Comparison of ENCODE assay signal across 14 cellular contexts in the genomic region with DNA sequence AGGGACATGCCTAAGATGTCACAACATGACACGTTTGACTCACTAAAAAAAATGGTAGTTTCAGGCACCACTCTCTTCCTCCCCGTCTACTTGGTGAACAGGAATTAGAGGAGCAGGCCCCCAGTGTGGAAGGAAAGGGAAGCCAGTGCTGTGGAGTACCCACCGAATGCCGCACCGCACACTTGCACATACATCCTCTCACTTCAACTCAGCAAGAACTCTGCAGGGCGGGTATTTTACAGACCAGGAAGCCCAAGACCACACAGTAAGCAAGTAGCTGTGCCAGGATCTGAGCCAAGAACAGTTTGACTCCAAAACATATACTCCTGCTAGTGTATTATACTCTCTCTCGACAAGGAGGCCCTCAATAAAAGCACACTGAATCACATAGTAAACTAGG.
DNase-seq lines count a peak whose midpoint lies in the region; ATAC-seq lines count a peak whose summit lies in the region.
"Had no signal": no experiment of that assay in that cellular context is flagged by ENCODE, and none has a peak within 500 bp of the region (broad histone marks: within the 10 kb centered on the region; RNA-seq: fewer than 3 reads in every experiment).

No MANE protein-coding gene starts in this region.

- CTCF ChIA-PET in T-cell (lab: Charles Lee): interaction anchor here (0.7 to 1.3 kb wide), 3 partner anchors 13 to 115 kb away, joined by 3 to 6 read pairs (median 4); no protein-coding TSS in a partner anchor

- peaks cover 51% of the 10 kb centered on the region for H3K4me1 Mint-ChIP-seq in activated CD4-positive, alpha-beta T cell treated with anti-CD3 and anti-CD28 coated beads, Interleukin-2, amount 10 ng/mL, durations not matched to agents 24 days and 14 days
- peaks cover 64 to 84% (median 64%) of the 10 kb centered on the region in 3 donors for H3K4me1 Mint-ChIP-seq in T-cell

- POLR2A ChIA-PET in T-cell (lab: Charles Lee): interaction anchor here in 1 of 2 donors (0.6 kb wide), 1 partner anchor 238 kb away, joined by 4 read pairs; no protein-coding TSS in a partner anchor

- H3K9me3 Mint-ChIP-seq in activated CD4-positive, alpha-beta T cell treated with anti-CD3 and anti-CD28 coated beads, Interleukin-2, amount 10 ng/mL, durations not matched to agents 24 days and 14 days: peaks cover 12% of the 10 kb centered on the region
- H3K9me3 Mint-ChIP-seq in T-cell: peaks cover 0 to 5% (median 4%) of the 10 kb centered on the region in 3 donors

- intact Hi-C loops in activated CD4-positive, alpha-beta T cell treated with anti-CD3 and anti-CD28 coated beads, Interleukin-2, amount 10 ng/mL, durations not matched to agents 24 days and 14 days (cut with micrococcal nuclease): loop anchor here (5.0 kb wide), 2 partner anchors 37 to 53 kb away; no protein-coding TSS in a partner anchor
- intact Hi-C loops in left ventricle myocardium superior (cut with micrococcal nuclease): no loop called here

- H3K36me3 Mint-ChIP-seq in activated CD4-positive, alpha-beta T cell treated with anti-CD3 and anti-CD28 coated beads, Interleukin-2, amount 10 ng/mL, durations not matched to agents 24 days and 14 days (ENCODE audit: low read depth): peaks cover 78% of the 10 kb centered on the region
- peaks cover 53% of the 10 kb centered on the region for H3K36me3 Mint-ChIP-seq in T-cell

- ATAC-seq in T-cell (replicated peaks in 1 of 4) (peak; percentile 66 to 93 (median 86)), left ventricle myocardium superior (peak; percentile 64), HG03045 (IDR thresholded peaks at IDR 0.05; ENCODE audit: unreplicated experiment) (no peak), HG03039 (IDR thresholded peaks at IDR 0.05; ENCODE audit: unreplicated experiment) (no peak)
- peak; percentile 58 for ATAC-seq in stimulated activated naive CD8-positive, alpha-beta T cell treated with anti-CD3 and anti-CD28 coated beads, Interleukin-15, Interleukin-2, amounts not matched to agents 100 U/mL and 50 U/mL, for 24 hours
- ATAC-seq: A549 had no signal

- H3K27me3 Mint-ChIP-seq in activated CD4-positive, alpha-beta T cell treated with anti-CD3 and anti-CD28 coated beads, Interleukin-2, amount 10 ng/mL, durations not matched to agents 24 days and 14 days: no peaks in the 10 kb centered on the region
- H3K27me3 Mint-ChIP-seq in T-cell: no peaks in the 10 kb centered on the region

- peak overlapping the region; percentile 22 for H3K4me3 Mint-ChIP-seq in activated CD4-positive, alpha-beta T cell treated with anti-CD3 and anti-CD28 coated beads, Interleukin-2, amount 10 ng/mL, durations not matched to agents 24 days and 14 days
- H3K4me3 Mint-ChIP-seq in T-cell: peak overlapping the region; percentile 4 to 61 (median 21)

- DNase-seq in activated CD4-positive, alpha-beta T cell treated with anti-CD3 and anti-CD28 coated beads, Interleukin-2, amount 10 ng/mL, durations not matched to agents 24 days and 14 days: peak; percentile 74
- DNase-seq in activated CD4-positive, alpha-beta T cell treated with anti-CD3 and anti-CD28 coated beads, Interleukin-2, amount 50 U/mL, for 48 hours: no peak
- peak in 23 of 34 experiments; percentile 2 to 45 (median 18) for DNase-seq in T-cell
- DNase-seq in left ventricle myocardium superior: no peak
- no peak for DNase-seq in stimulated activated naive CD8-positive, alpha-beta T cell treated with anti-CD3 and anti-CD28 coated beads, Interleukin-15, Interleukin-2, amounts not matched to agents 100 U/mL and 50 U/mL, for 24 hours
- no peak for DNase-seq in dedifferentiated amniotic fluid mesenchymal stem cell (ENCODE audit: extremely low spot score)
- DNase-seq: activated CD8-positive, alpha-beta memory T cell treated with anti-CD3 and anti-CD28 coated beads, Interleukin-2, amount 50 U/mL, for 4 hours; DMS79 treated with DMSO at 0.1 percent for 48 hours; MG63; NCI-H748 treated with DMSO at 0.1 percent for 48 hours; occipital lobe had no signal

- peak overlapping the region; percentile 62 for H3K27ac Mint-ChIP-seq in activated CD4-positive, alpha-beta T cell treated with anti-CD3 and anti-CD28 coated beads, Interleukin-2, amount 10 ng/mL, durations not matched to agents 24 days and 14 days
- peak overlapping the region; percentile 60 to 90 for H3K27ac Mint-ChIP-seq in T-cell

Comparison
In these comparisons a context has a peak if more than half of its experiments do, and no peak if none do; other contexts are left out.
1. DNase-seq: peak in activated CD4-positive, alpha-beta T cell treated with anti-CD3 and anti-CD28 coated beads, Interleukin-2, amount 10 ng/mL, durations not matched to agents 24 days and 14 days (single experiment) and T-cell (23 of 34); none in activated CD4-positive, alpha-beta T cell treated with anti-CD3 and anti-CD28 coated beads, Interleukin-2, amount 50 U/mL, for 48 hours (0 of 2), left ventricle myocardium superior (single experiment), stimulated activated naive CD8-positive, alpha-beta T cell treated with anti-CD3 and anti-CD28 coated beads, Interleukin-15, Interleukin-2, amounts not matched to agents 100 U/mL and 50 U/mL, for 24 hours (single experiment) and dedifferentiated amniotic fluid mesenchymal stem cell (single experiment).
2. ATAC-seq: peak in T-cell (4 of 4), left ventricle myocardium superior (single experiment) and stimulated activated naive CD8-positive, alpha-beta T cell treated with anti-CD3 and anti-CD28 coated beads, Interleukin-15, Interleukin-2, amounts not matched to agents 100 U/mL and 50 U/mL, for 24 hours (single experiment); none in HG03045 (single experiment) and HG03039 (single experiment).